2 cellular contexts compared by ENCODE assay signal in the genomic region with DNA sequence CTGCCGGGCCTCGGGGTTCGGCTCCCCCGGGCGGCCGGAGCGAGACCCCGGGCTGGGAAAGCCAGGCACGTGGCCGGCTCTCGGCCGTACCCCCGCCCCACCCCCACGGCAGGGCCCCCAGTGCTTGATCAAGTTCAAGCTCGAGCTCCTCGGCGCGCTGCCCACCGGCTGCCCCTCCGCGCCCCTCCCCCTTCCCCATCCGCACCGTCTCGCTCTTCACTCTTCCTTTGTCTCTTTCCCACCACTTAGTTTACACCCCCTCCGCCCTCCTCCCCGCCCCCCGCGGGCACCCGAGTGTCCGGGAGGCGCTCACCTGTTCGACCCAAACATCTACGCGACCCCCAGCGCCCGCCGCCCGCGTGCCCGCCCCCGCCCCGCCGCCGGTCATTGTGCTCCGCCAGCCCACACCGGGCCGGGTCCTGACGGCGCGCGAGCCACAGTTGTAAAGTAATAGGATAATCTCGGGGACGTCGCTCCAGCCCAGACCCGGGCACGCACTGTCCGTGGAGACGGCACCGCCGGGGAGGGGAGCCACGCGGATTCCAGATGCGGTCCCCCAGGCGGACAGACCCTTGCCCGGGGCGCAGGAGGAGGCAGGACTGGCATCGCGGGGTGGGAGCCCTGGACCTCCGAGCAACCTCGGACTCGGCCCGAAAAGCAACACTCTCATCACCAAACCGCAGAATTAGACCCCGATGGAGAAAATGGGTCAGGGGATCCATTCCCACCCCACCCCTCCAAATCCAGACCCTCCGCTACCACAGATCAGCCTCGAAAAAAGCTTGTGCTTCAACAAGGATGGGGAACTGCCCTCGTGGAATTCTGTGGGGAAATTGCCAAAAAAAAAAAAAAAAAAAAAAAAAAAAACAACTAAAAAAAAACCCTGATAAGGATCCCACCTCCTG.
TF ChIP-seq lines count a peak whose summit lies in the region.

No MANE protein-coding gene starts in this region.

TF ChIP-seq in HEK293, 187 proteins besides CTCF, POLR2A, EP300 and RAD21 (continued from another document and continues in another):
- TF ChIP-seq, protein P1, sequence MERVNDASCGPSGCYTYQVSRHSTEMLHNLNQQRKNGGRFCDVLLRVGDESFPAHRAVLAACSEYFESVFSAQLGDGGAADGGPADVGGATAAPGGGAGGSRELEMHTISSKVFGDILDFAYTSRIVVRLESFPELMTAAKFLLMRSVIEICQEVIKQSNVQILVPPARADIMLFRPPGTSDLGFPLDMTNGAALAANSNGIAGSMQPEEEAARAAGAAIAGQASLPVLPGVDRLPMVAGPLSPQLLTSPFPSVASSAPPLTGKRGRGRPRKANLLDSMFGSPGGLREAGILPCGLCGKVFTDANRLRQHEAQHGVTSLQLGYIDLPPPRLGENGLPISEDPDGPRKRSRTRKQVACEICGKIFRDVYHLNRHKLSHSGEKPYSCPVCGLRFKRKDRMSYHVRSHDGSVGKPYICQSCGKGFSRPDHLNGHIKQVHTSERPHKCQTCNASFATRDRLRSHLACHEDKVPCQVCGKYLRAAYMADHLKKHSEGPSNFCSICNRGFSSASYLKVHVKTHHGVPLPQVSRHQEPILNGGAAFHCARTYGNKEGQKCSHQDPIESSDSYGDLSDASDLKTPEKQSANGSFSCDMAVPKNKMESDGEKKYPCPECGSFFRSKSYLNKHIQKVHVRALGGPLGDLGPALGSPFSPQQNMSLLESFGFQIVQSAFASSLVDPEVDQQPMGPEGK (tag by site-specific recombination; IDR thresholded peaks at IDR 0.05) = 0 out of 2 replicates have a peak, but pooled peaks have one; percentile 10
- TF ChIP-seq ZSCAN30 (tag by site-specific recombination; IDR thresholded peaks at IDR 0.05) (no peak), ZSCAN23 (tag by site-specific recombination; IDR thresholded peaks at IDR 0.05) (0 out of 2 replicates have a peak, but pooled peaks have one; percentile 29), ZNF174 (tag by site-specific recombination; IDR thresholded peaks at IDR 0.05) (no peak), SALL2 (tag by site-specific recombination; IDR thresholded peaks at IDR 0.05; ENCODE audit: borderline replicate concordance) (no peak), OSR2 (tag by site-specific recombination; IDR thresholded peaks at IDR 0.05) (no peak), ZNF157 (tag by site-specific recombination; IDR thresholded peaks at IDR 0.05) (no peak), GLIS1 (tag by site-specific recombination; IDR thresholded peaks at IDR 0.05) (peak; percentile 5; the same call in 1 of the 2 replicates), SP2 (tag by site-specific recombination; IDR thresholded peaks at IDR 0.05) (peak; percentile 25; the same call in 1 of the 2 replicates), ZNF791 (tag by site-specific recombination; IDR thresholded peaks at IDR 0.05) (no peak), HOXA7 (CRISPR knock-in tag; IDR thresholded peaks at IDR 0.05; ENCODE audit: borderline replicate concordance) (no peak), ZBTB20 (tag by site-specific recombination; IDR thresholded peaks at IDR 0.05) (peak; percentile 67), GLIS2 (tag by site-specific recombination; IDR thresholded peaks at IDR 0.05) (peak; percentile 57), ZNF10 (tag by site-specific recombination; IDR thresholded peaks at IDR 0.05) (no peak), EGR2 (tag by site-specific recombination; IDR thresholded peaks at IDR 0.05; ENCODE audit: low read depth) (peak; percentile 25; the same call in 1 of the 2 replicates), TRIM28 (IDR thresholded peaks at IDR 0.05; ENCODE audit: borderline replicate concordance, low read length) (no peak), ZNF404 (tag by site-specific recombination; IDR thresholded peaks at IDR 0.05) (no peak), KLF9 (tag by site-specific recombination; IDR thresholded peaks at IDR 0.05; ENCODE audit: low read depth) (peak; percentile 43; the same call in 1 of the 2 replicates)
- TF ChIP-seq, protein P2, sequence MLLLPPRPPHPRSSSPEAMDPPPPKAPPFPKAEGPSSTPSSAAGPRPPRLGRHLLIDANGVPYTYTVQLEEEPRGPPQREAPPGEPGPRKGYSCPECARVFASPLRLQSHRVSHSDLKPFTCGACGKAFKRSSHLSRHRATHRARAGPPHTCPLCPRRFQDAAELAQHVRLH (tag by site-specific recombination; IDR thresholded peaks at IDR 0.05) = no peak
- TF ChIP-seq, protein P3, sequence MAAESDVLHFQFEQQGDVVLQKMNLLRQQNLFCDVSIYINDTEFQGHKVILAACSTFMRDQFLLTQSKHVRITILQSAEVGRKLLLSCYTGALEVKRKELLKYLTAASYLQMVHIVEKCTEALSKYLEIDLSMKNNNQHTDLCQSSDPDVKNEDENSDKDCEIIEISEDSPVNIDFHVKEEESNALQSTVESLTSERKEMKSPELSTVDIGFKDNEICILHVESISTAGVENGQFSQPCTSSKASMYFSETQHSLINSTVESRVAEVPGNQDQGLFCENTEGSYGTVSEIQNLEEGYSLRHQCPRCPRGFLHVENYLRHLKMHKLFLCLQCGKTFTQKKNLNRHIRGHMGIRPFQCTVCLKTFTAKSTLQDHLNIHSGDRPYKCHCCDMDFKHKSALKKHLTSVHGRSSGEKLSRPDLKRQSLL (tag by site-specific recombination; IDR thresholded peaks at IDR 0.05) = no peak
- TF ChIP-seq, protein P4, sequence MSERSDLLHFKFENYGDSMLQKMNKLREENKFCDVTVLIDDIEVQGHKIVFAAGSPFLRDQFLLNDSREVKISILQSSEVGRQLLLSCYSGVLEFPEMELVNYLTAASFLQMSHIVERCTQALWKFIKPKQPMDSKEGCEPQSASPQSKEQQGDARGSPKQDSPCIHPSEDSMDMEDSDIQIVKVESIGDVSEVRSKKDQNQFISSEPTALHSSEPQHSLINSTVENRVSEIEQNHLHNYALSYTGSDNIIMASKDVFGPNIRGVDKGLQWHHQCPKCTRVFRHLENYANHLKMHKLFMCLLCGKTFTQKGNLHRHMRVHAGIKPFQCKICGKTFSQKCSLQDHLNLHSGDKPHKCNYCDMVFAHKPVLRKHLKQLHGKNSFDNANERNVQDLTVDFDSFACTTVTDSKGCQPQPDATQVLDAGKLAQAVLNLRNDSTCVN (tag by site-specific recombination; optimal IDR thresholded peaks at IDR 0.05) = peak; percentile 70
- TF ChIP-seq, protein P5, sequence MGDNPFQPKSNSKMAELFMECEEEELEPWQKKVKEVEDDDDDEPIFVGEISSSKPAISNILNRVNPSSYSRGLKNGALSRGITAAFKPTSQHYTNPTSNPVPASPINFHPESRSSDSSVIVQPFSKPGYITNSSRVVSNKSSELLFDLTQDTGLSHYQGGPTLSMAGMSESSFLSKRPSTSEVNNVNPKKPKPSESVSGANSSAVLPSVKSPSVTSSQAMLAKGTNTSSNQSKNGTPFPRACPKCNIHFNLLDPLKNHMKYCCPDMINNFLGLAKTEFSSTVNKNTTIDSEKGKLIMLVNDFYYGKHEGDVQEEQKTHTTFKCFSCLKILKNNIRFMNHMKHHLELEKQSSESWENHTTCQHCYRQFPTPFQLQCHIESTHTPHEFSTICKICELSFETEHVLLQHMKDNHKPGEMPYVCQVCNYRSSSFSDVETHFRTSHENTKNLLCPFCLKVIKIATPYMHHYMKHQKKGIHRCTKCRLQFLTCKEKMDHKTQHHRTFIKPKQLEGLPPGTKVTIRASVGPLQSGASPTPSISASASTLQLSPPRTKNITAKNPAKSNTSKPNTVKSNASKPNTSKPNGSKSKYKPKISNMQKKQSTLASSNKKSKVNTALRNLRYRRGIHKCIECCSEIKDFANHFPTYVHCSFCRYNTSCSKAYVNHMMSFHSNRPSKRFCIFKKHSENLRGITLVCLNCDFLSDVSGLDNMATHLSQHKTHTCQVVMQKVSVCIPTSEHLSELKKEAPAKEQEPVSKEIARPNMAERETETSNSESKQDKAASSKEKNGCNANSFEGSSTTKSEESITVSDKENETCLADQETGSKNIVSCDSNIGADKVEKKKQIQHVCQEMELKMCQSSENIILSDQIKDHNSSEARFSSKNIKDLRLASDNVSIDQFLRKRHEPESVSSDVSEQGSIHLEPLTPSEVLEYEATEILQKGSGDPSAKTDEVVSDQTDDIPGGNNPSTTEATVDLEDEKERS (tag by site-specific recombination; IDR thresholded peaks at IDR 0.05) = no peak

TF ChIP-seq in HepG2, 621 proteins besides CTCF, POLR2A, EP300 and RAD21 (continued from another document and continues in another):
- TF ChIP-seq, protein P6, sequence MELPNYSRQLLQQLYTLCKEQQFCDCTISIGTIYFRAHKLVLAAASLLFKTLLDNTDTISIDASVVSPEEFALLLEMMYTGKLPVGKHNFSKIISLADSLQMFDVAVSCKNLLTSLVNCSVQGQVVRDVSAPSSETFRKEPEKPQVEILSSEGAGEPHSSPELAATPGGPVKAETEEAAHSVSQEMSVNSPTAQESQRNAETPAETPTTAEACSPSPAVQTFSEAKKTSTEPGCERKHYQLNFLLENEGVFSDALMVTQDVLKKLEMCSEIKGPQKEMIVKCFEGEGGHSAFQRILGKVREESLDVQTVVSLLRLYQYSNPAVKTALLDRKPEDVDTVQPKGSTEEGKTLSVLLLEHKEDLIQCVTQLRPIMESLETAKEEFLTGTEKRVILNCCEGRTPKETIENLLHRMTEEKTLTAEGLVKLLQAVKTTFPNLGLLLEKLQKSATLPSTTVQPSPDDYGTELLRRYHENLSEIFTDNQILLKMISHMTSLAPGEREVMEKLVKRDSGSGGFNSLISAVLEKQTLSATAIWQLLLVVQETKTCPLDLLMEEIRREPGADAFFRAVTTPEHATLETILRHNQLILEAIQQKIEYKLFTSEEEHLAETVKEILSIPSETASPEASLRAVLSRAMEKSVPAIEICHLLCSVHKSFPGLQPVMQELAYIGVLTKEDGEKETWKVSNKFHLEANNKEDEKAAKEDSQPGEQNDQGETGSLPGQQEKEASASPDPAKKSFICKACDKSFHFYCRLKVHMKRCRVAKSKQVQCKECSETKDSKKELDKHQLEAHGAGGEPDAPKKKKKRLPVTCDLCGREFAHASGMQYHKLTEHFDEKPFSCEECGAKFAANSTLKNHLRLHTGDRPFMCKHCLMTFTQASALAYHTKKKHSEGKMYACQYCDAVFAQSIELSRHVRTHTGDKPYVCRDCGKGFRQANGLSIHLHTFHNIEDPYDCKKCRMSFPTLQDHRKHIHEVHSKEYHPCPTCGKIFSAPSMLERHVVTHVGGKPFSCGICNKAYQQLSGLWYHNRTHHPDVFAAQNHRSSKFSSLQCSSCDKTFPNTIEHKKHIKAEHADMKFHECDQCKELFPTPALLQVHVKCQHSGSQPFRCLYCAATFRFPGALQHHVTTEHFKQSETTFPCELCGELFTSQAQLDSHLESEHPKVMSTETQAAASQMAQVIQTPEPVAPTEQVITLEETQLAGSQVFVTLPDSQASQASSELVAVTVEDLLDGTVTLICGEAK (IDR thresholded peaks at IDR 0.05) = no peak
- TF ChIP-seq, protein P6 (CRISPR knock-in tag; IDR thresholded peaks at IDR 0.05) = peak; percentile 21; the same call in 1 of the 2 replicates
- TF ChIP-seq CEBPG (CRISPR knock-in tag; IDR thresholded peaks at IDR 0.05) = no peak
- no peak for TF ChIP-seq ZNF713 (CRISPR knock-in tag; IDR thresholded peaks at IDR 0.05)
- TF ChIP-seq, protein P7, sequence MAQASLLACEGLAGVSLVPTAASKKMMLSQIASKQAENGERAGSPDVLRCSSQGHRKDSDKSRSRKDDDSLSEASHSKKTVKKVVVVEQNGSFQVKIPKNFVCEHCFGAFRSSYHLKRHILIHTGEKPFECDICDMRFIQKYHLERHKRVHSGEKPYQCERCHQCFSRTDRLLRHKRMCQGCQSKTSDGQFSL (CRISPR knock-in tag; IDR thresholded peaks at IDR 0.05) = 0 out of 2 replicates have a peak, but pooled peaks have one; percentile 18
- no peak for TF ChIP-seq IKZF4 (CRISPR knock-in tag; IDR thresholded peaks at IDR 0.05; ENCODE audit: borderline replicate concordance, low read depth, not compliant biosample characterization)
- TF ChIP-seq ZFP41 (CRISPR knock-in tag; IDR thresholded peaks at IDR 0.05; ENCODE audit: borderline replicate concordance) = no peak
- TF ChIP-seq, protein P8, sequence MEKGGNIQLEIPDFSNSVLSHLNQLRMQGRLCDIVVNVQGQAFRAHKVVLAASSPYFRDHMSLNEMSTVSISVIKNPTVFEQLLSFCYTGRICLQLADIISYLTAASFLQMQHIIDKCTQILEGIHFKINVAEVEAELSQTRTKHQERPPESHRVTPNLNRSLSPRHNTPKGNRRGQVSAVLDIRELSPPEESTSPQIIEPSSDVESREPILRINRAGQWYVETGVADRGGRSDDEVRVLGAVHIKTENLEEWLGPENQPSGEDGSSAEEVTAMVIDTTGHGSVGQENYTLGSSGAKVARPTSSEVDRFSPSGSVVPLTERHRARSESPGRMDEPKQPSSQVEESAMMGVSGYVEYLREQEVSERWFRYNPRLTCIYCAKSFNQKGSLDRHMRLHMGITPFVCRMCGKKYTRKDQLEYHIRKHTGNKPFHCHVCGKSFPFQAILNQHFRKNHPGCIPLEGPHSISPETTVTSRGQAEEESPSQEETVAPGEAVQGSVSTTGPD (CRISPR knock-in tag; IDR thresholded peaks at IDR 0.05) = no peak
- TF ChIP-seq ZNF883 (CRISPR knock-in tag; IDR thresholded peaks at IDR 0.05; ENCODE audit: not compliant biosample characterization) = no peak
- no peak for TF ChIP-seq HNF4A (CRISPR knock-in tag; IDR thresholded peaks at IDR 0.05)
- TF ChIP-seq FOXM1 (CRISPR knock-in tag; IDR thresholded peaks at IDR 0.05) = no peak
- TF ChIP-seq ZNF678 (CRISPR knock-in tag; IDR thresholded peaks at IDR 0.05) = no peak
- TF ChIP-seq, protein P9, sequence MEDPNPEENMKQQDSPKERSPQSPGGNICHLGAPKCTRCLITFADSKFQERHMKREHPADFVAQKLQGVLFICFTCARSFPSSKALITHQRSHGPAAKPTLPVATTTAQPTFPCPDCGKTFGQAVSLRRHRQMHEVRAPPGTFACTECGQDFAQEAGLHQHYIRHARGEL (CRISPR knock-in tag; IDR thresholded peaks at IDR 0.05) = 0 out of 2 replicates have a peak, but pooled peaks have one; percentile 0
- no peak for TF ChIP-seq SOX13 (IDR thresholded peaks at IDR 0.05)
- TF ChIP-seq SOX13 (CRISPR knock-in tag; conservative IDR thresholded peaks at IDR 0.05 in 1 of 2, IDR thresholded peaks at IDR 0.05 in 1 of 2) = no peak
- TF ChIP-seq TEAD3 (CRISPR knock-in tag; optimal IDR thresholded peaks at IDR 0.05; ENCODE audit: borderline replicate concordance) = no peak
- no peak for TF ChIP-seq NCOA1 (CRISPR knock-in tag; IDR thresholded peaks at IDR 0.05)
- no peak for TF ChIP-seq DNMT1 (CRISPR knock-in tag; IDR thresholded peaks at IDR 0.05)
